Comparison of ENCODE assay signal across 17 cellular contexts in the genomic region with DNA sequence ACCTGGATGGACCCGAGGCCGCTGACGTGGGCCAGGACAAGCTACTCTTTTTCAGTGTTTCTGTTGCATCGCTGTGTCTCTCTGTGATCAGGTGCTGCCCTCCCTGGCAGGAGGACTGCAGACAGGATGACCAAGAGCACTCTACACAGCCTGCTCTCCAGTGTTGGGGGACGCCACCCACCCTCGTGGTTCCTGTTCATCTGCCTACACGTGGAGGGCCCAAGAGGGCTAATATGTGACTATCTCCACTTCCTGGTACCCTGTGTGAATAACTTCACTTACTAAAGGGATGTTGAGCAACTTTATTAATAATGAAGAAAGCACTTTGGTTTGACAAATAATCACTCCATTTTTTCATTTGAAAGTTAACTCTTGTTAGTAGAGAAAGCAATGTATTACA.
DNase-seq lines count a peak whose midpoint lies in the region; ATAC-seq, FAIRE-seq and TF ChIP-seq lines count a peak whose summit lies in the region.
"Had no signal": no experiment of that assay in that cellular context is flagged by ENCODE, and none has a peak within 500 bp of the region (broad histone marks: within the 10 kb centered on the region; RNA-seq: fewer than 3 reads in every experiment).

No MANE protein-coding gene starts in this region.

- H3K9me3 ChIP-seq in breast epithelium (no peaks in the 10 kb centered on the region), pancreas (no peaks in the 10 kb centered on the region), vagina (no peaks in the 10 kb centered on the region)
- H3K9me3 ChIP-seq: BE2C, spleen had no signal

- H3K36me3 ChIP-seq in breast epithelium (no peaks in the 10 kb centered on the region), pancreas (no peaks in the 10 kb centered on the region), vagina (no peaks in the 10 kb centered on the region)
- H3K36me3 ChIP-seq: brain microvascular endothelial cell, spleen had no signal

- H3K27ac ChIP-seq in breast epithelium (peak overlapping the region; percentile 81 to 94), pancreas (peak overlapping the region in 2 of 4 donors; percentile 72 to 73), vagina (peak overlapping the region; percentile 86)
- H3K27ac ChIP-seq: brain microvascular endothelial cell had no signal

- H3K27me3 ChIP-seq in breast epithelium (no peaks in the 10 kb centered on the region), pancreas (no peaks in the 10 kb centered on the region), vagina (no peaks in the 10 kb centered on the region)
- H3K27me3 ChIP-seq: BE2C, brain microvascular endothelial cell, spleen had no signal

- peaks cover 12 to 23% of the 10 kb centered on the region in 2 donors for H3K4me1 ChIP-seq in breast epithelium
- H3K4me1 ChIP-seq in pancreas, result peaks cover 11 to 21% (median 18%) of the 10 kb centered on the region in 3 donors
- peaks cover 44% of the 10 kb centered on the region for H3K4me1 ChIP-seq in vagina

- TF ChIP-seq POLR2A in breast epithelium (IDR thresholded peaks at IDR 0.05) (no peak), vagina (IDR thresholded peaks at IDR 0.05) (no peak)

- DNase-seq in breast epithelium (ENCODE audit: low spot score in 2 of 2) (no peak), left ventricle myocardium superior (no peak), pancreas (no peak), vagina (ENCODE audit: extremely low spot score in 2 of 2) (no peak)
- DNase-seq in activated effector memory CD4-positive, alpha-beta T cell treated with Interleukin-2 at 50 U/mL for 16 hours, result no peak
- DNase-seq: activated CD8-positive, alpha-beta memory T cell treated with anti-CD3 and anti-CD28 coated beads, Interleukin-2, amount 50 U/mL, for 48 hours; activated naive CD4-positive, alpha-beta T cell treated with anti-CD3 and anti-CD28 coated beads, Interleukin-2, amount 50 U/mL, for 16 hours; brain microvascular endothelial cell; KBM-7; NCI-H2171; occipital lobe; spleen; stimulated activated naive CD4-positive, alpha-beta T cell had no signal

- WGBS in pancreas, 2 donors, result 80 to 84% methylated on average over 7 of the region's 7 CpGs

- TF ChIP-seq CTCF in breast epithelium (IDR thresholded peaks at IDR 0.05) (no peak), pancreas (IDR thresholded peaks at IDR 0.05) (no peak), vagina (IDR thresholded peaks at IDR 0.05) (no peak)

- H3K4me3 ChIP-seq in breast epithelium (no peak overlapping the region), pancreas (no peak overlapping the region), vagina (no peak overlapping the region)
- H3K4me3 ChIP-seq: spleen had no signal

- peak; percentile 30 for ATAC-seq in left ventricle myocardium superior
- ATAC-seq in pancreas, result peak; percentile 9 to 40 (median 24)
- no peak for ATAC-seq in GM19023 (IDR thresholded peaks at IDR 0.05; ENCODE audit: unreplicated experiment)
- ATAC-seq in GM21367 (IDR thresholded peaks at IDR 0.05; ENCODE audit: unreplicated experiment), result no peak

- no peak for FAIRE-seq in pancreas (lab: Jason Lieb, UNC)
- FAIRE-seq: GM19239 had no signal

- intact Hi-C loops in breast epithelium (cut with DNase I; ENCODE audit: low total_unique reads), result no loop called here
- intact Hi-C loops in left ventricle myocardium superior (cut with micrococcal nuclease), result no loop called here
- intact Hi-C loops in pancreas (cut with DNase I), result no loop called here
- intact Hi-C loops in vagina (cut with DNase I), result no loop called here

Comparison
In these comparisons a context has a peak if more than half of its experiments do, and no peak if none do; other contexts are left out.
1. ATAC-seq: peak in left ventricle myocardium superior (single experiment) and pancreas (4 of 4); none in GM19023 (single experiment) and GM21367 (single experiment).